Comparison of ENCODE assay signal across 1 cellular context in the genomic region with DNA sequence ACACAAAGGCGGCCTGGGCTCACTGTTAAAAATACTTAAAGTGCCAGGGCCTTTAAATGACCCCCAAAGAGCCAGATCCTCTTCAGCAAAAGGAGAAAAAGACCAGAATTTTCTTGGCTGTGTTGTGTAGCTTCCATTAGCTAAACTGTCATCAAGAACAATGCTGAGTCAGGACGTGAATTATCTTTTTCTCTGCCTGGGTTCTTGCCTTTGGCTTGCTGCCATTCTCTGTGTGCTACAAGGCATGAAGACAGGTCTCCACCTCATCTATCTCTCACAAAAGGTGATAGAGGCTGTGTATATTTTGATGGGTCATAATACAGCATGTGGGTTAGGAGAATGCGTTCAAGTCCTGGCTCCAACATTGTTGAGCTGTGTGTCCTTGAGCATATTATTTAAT.
TF ChIP-seq lines count a peak whose summit lies in the region.

No MANE protein-coding gene starts in this region.

TF ChIP-seq in K562, 482 proteins besides CTCF, POLR2A, EP300 and RAD21 (continued from another document):
- TF ChIP-seq, protein P1, sequence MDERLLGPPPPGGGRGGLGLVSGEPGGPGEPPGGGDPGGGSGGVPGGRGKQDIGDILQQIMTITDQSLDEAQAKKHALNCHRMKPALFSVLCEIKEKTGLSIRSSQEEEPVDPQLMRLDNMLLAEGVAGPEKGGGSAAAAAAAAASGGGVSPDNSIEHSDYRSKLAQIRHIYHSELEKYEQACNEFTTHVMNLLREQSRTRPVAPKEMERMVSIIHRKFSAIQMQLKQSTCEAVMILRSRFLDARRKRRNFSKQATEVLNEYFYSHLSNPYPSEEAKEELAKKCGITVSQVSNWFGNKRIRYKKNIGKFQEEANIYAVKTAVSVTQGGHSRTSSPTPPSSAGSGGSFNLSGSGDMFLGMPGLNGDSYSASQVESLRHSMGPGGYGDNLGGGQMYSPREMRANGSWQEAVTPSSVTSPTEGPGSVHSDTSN (CRISPR knock-in tag; IDR thresholded peaks at IDR 0.05; ENCODE audit: low read depth), result no peak
- TF ChIP-seq, protein P1 (tag; conservative IDR thresholded peaks at IDR 0.05; ENCODE audit: low read depth), result peak; percentile 77
- TF ChIP-seq NFIC (IDR thresholded peaks at IDR 0.05), result peak; percentile 52
- TF ChIP-seq MAFF (IDR thresholded peaks at IDR 0.05; ENCODE audit: low read length), result peak; percentile 23; the same call in 1 of the 2 replicates
- peak; percentile 78 for TF ChIP-seq ZNF316 (IDR thresholded peaks at IDR 0.05)
- no peak for TF ChIP-seq ZNF830 (CRISPR knock-in tag; IDR thresholded peaks at IDR 0.05)
- no peak for TF ChIP-seq BCL6 (CRISPR knock-in tag; IDR thresholded peaks at IDR 0.05)
- TF ChIP-seq ELF2 (CRISPR knock-in tag; IDR thresholded peaks at IDR 0.05), result no peak
